Comparison of ENCODE assay signal across 19 cellular contexts in genomic region chr19:49135686-49136085, GRCh38. TPM values are rescaled to one million over a fixed set of nuclear protein-coding genes. Genes with fewer than 3 reads are reported as not detected.
DNase-seq lines count a peak whose midpoint lies in the region; ATAC-seq lines count a peak whose summit lies in the region.
"Had no signal": no experiment of that assay in that cellular context is flagged by ENCODE, and none has a peak within 500 bp of the region (broad histone marks: within the 10 kb centered on the region; RNA-seq: fewer than 3 reads in every experiment).

No MANE protein-coding gene starts in this region.

- H3K27ac ChIP-seq in right cardiac atrium (ENCODE audit: low read length), result peak overlapping the region; percentile 60
- no peak overlapping the region for H3K27ac ChIP-seq in neuronal stem cell (replicated peaks; ENCODE audit: low read length)

- peak overlapping the region; percentile 38 for H3K9ac ChIP-seq in neuronal stem cell (ENCODE audit: low read depth, low read length, poor library complexity)
- H3K9ac ChIP-seq: SK-N-SH had no signal

- no peak overlapping the region for H2BK120ac ChIP-seq in neuronal stem cell (ENCODE audit: low read depth, low read length)

- 88% methylated on average over 5 of the region's 5 CpGs for WGBS in right cardiac atrium
- no CpG with 5 or more reads among the region's 5 CpGs for WGBS in neuronal stem cell (ENCODE audit: extremely low coverage in 2 of 2, insufficient read length in 2 of 2, insufficient replicate concordance in 1 of 2), 2 donors

- H3K4me2 ChIP-seq in neuronal stem cell (ENCODE audit: insufficient read depth, low read length, poor library complexity, severe bottlenecking), result no peak overlapping the region
- H3K4me2 ChIP-seq: SK-N-SH had no signal

- no peak overlapping the region for H2BK5ac ChIP-seq in neuronal stem cell (ENCODE audit: low read length)

- H3K4me3 ChIP-seq in right cardiac atrium (ENCODE audit: low read length) (no peak overlapping the region), neuronal stem cell (ENCODE audit: low read length in 2 of 2) (peak overlapping the region in 1 of 2 donors; percentile 45)
- H3K4me3 ChIP-seq: Peyer's patch had no signal

- H2AFZ ChIP-seq in neuronal stem cell (ENCODE audit: low read length), result no peak overlapping the region

- H3K18ac ChIP-seq in neuronal stem cell (ENCODE audit: low read length), result peak overlapping the region; percentile 72

- peaks cover 0 to 16% of the 10 kb centered on the region in 2 donors for H3K36me3 ChIP-seq in neuronal stem cell (replicated peaks in 1 of 2; ENCODE audit: control insufficient read depth in 2 of 2, insufficient read depth in 2 of 2, low read length in 2 of 2)
- H3K36me3 ChIP-seq: Peyer's patch had no signal

- peak overlapping the region; percentile 35 for H3K4me3 Mint-ChIP-seq in dendritic cell treated with granulocyte-macrophage colony-stimulating factor and Interleukin-4, amounts not matched to agents 40 ng/mL and 50 ng/mL, for 4 days
- H3K4me3 Mint-ChIP-seq: CD8-positive, alpha-beta T cell had no signal

- peaks cover 47% of the 10 kb centered on the region for H3K27me3 Mint-ChIP-seq in dendritic cell treated with granulocyte-macrophage colony-stimulating factor and Interleukin-4, amounts not matched to agents 40 ng/mL and 50 ng/mL, for 4 days

- H2BK12ac ChIP-seq in neuronal stem cell (ENCODE audit: low read length), result no peak overlapping the region

- DNase-seq in right cardiac atrium (peak in 1 of 3 donors; percentile 52), Right ventricle myocardium inferior (ENCODE audit: missing footprints) (no peak), neuronal stem cell (ENCODE audit: low spot score) (no peak), NCI-H146 (lab: John Stamatoyannopoulos, UW) (no peak), NCI-H1930 (lab: John Stamatoyannopoulos, UW) (no peak)
- DNase-seq: CD8-positive, alpha-beta T cell; DMS79; NCI-H1092 treated with DMSO at 0.1 percent for 48 hours; NCI-H1694; NCI-H2107; NCI-H510A; NCI-H748 treated with DMSO at 0.1 percent for 48 hours; NK-92 treated with Interleukin-12 subunit alpha and Interleukin-12 subunit beta, amount 100 ng/mL, for 24 hours; SHP77 had no signal

- peaks cover 7% of the 10 kb centered on the region for H3K36me3 Mint-ChIP-seq in dendritic cell treated with granulocyte-macrophage colony-stimulating factor and Interleukin-4, amounts not matched to agents 40 ng/mL and 50 ng/mL, for 4 days (ENCODE audit: low read depth)
- H3K36me3 Mint-ChIP-seq: CD8-positive, alpha-beta T cell had no signal

- no peak overlapping the region for H2AK5ac ChIP-seq in neuronal stem cell (ENCODE audit: low read depth, low read length)

- no peaks in the 10 kb centered on the region for H3K27me3 ChIP-seq in right cardiac atrium (ENCODE audit: control insufficient read depth, insufficient read depth)
- no peaks in the 10 kb centered on the region for H3K27me3 ChIP-seq in neuronal stem cell (ENCODE audit: control insufficient read depth in 3 of 3, insufficient read depth in 3 of 3, low read depth in 1 of 3, low read length in 3 of 3)
- H3K27me3 ChIP-seq: Peyer's patch had no signal

- no peak overlapping the region for H2BK15ac ChIP-seq in neuronal stem cell (ENCODE audit: low read length)

- no peaks in the 10 kb centered on the region for H3K79me1 ChIP-seq in neuronal stem cell (ENCODE audit: low read depth, low read length)

- H3K4ac ChIP-seq in neuronal stem cell (ENCODE audit: low read length), result no peak overlapping the region

- peaks cover 9% of the 10 kb centered on the region for H3K9me3 Mint-ChIP-seq in dendritic cell treated with granulocyte-macrophage colony-stimulating factor and Interleukin-4, amounts not matched to agents 40 ng/mL and 50 ng/mL, for 4 days
- H3K9me3 Mint-ChIP-seq: CD8-positive, alpha-beta T cell; IgD-negative memory B cell had no signal

- intact Hi-C loops in right cardiac atrium (cut with DNase I), result no loop called here
- intact Hi-C loops in Right ventricle myocardium inferior (cut with DNase I), result no loop called here
- intact Hi-C loops in dendritic cell treated with granulocyte-macrophage colony-stimulating factor and Interleukin-4, amounts not matched to agents 40 ng/mL and 50 ng/mL, for 4 days (cut with micrococcal nuclease), result no loop called here

- H4K91ac ChIP-seq in neuronal stem cell (ENCODE audit: low read depth, low read length, poor library complexity), result no peak overlapping the region

- no peak for ATAC-seq in right cardiac atrium
- ATAC-seq in Right ventricle myocardium inferior, result no peak
- ATAC-seq in HG02970 (IDR thresholded peaks at IDR 0.05; ENCODE audit: low FRiP score, unreplicated experiment), result no peak
- ATAC-seq: CD8-positive, alpha-beta T cell had no signal

- H3K23ac ChIP-seq in neuronal stem cell (ENCODE audit: low read depth, low read length, poor library complexity), result peak overlapping the region; percentile 34

- peaks cover 44% of the 10 kb centered on the region for H3K4me1 Mint-ChIP-seq in dendritic cell treated with granulocyte-macrophage colony-stimulating factor and Interleukin-4, amounts not matched to agents 40 ng/mL and 50 ng/mL, for 4 days (ENCODE audit: low read depth)

- peak overlapping the region; percentile 60 for H3K27ac Mint-ChIP-seq in dendritic cell treated with granulocyte-macrophage colony-stimulating factor and Interleukin-4, amounts not matched to agents 40 ng/mL and 50 ng/mL, for 4 days
- H3K27ac Mint-ChIP-seq: CD8-positive, alpha-beta T cell; IgD-negative memory B cell had no signal

- H3K4me1 ChIP-seq in right cardiac atrium (ENCODE audit: control insufficient read depth, insufficient read depth, low read length), result no peaks in the 10 kb centered on the region
- no peaks in the 10 kb centered on the region for H3K4me1 ChIP-seq in neuronal stem cell (ENCODE audit: control insufficient read depth in 2 of 2, insufficient read depth in 1 of 2, low read depth in 1 of 2, low read length in 2 of 2)

- H3K9me3 ChIP-seq in right cardiac atrium (ENCODE audit: control insufficient read depth, low read length), result no peaks in the 10 kb centered on the region
- H3K9me3 ChIP-seq in neuronal stem cell (replicated peaks in 1 of 2; ENCODE audit: control insufficient read depth in 2 of 2, insufficient read depth in 1 of 2, low read depth in 1 of 2, low read length in 2 of 2), result peaks cover 0 to 2% of the 10 kb centered on the region in 2 donors
- H3K9me3 ChIP-seq: Peyer's patch, SK-N-SH had no signal

- no peak overlapping the region for H3K14ac ChIP-seq in neuronal stem cell (ENCODE audit: low read length)

- no peak overlapping the region for H4K8ac ChIP-seq in neuronal stem cell (ENCODE audit: low read depth, low read length)

RNA-seq across cellular contexts. Expression of gene PPFIA3, which starts 16.3 kb away (rescaled TPM):
- total RNA-seq in right cardiac atrium (10 to 100 TPM in 3 of 4 donors, 1 to 10 TPM in 1; 9.5 to 11.9 (median 10.9) TPM), Right ventricle myocardium inferior (4.1 TPM)
- polyA plus RNA-seq in right cardiac atrium, result 13.2 TPM
- 10.5 TPM for polyA plus RNA-seq in neuronal stem cell (2013, experiment 1 of 2)
- 10.8 TPM for polyA plus RNA-seq in neuronal stem cell (2013, experiment 2 of 2)
- polyA plus RNA-seq: IgD-negative memory B cell had no signal

RNA-seq across cellular contexts. Expression of gene C19orf73, which starts 16.7 kb away (rescaled TPM):
- total RNA-seq in right cardiac atrium (1 to 10 TPM; 1.2 to 2.1 (median 1.7) TPM), Right ventricle myocardium inferior (1.8 TPM)
- 3.3 TPM for polyA plus RNA-seq in right cardiac atrium
- 1.1 TPM for polyA plus RNA-seq in neuronal stem cell (2013, experiment 1 of 2)
- 1.3 TPM for polyA plus RNA-seq in neuronal stem cell (2013, experiment 2 of 2)

RNA-seq across cellular contexts. Expression of gene HRC, which starts 19.5 kb away (rescaled TPM):
- total RNA-seq in right cardiac atrium (100 to 1,000 TPM; 505 to 682 (median 577) TPM), Right ventricle myocardium inferior (843 TPM)
- 712 TPM for polyA plus RNA-seq in right cardiac atrium
- 0.66 TPM for polyA plus RNA-seq in neuronal stem cell (2013, experiment 1 of 2)
- 0.76 TPM for polyA plus RNA-seq in neuronal stem cell (2013, experiment 2 of 2)
- total RNA-seq: CD8-positive, alpha-beta T cell had no signal
- polyA plus RNA-seq: IgD-negative memory B cell, SK-N-SH had no signal

RNA-seq across cellular contexts. Expression of gene LIN7B, which starts 21.5 kb away (rescaled TPM):
- total RNA-seq in right cardiac atrium (10 to 100 TPM; 18.0 to 23.6 (median 19.7) TPM), Right ventricle myocardium inferior (21.1 TPM)
- polyA plus RNA-seq in right cardiac atrium, result 33.4 TPM
- 3.6 TPM for polyA plus RNA-seq in neuronal stem cell (2013, experiment 1 of 2)
- polyA plus RNA-seq in neuronal stem cell (2013, experiment 2 of 2), result 3.0 TPM

RNA-seq across cellular contexts. Expression of gene TRPM4, which starts 21.9 kb away (rescaled TPM):
- total RNA-seq in right cardiac atrium, result 10 to 100 TPM; 28.3 to 36.4 (median 33.6) TPM
- polyA plus RNA-seq in right cardiac atrium, result 32.5 TPM
- total RNA-seq in Right ventricle myocardium inferior, result 28.5 TPM
- 4.2 TPM for polyA plus RNA-seq in neuronal stem cell (2013, experiment 1 of 2)
- polyA plus RNA-seq in neuronal stem cell (2013, experiment 2 of 2), result 4.4 TPM
- total RNA-seq: CD8-positive, alpha-beta T cell had no signal
- polyA plus RNA-seq: IgD-negative memory B cell had no signal
